9 cellular contexts compared by ENCODE assay signal in the genomic region with DNA sequence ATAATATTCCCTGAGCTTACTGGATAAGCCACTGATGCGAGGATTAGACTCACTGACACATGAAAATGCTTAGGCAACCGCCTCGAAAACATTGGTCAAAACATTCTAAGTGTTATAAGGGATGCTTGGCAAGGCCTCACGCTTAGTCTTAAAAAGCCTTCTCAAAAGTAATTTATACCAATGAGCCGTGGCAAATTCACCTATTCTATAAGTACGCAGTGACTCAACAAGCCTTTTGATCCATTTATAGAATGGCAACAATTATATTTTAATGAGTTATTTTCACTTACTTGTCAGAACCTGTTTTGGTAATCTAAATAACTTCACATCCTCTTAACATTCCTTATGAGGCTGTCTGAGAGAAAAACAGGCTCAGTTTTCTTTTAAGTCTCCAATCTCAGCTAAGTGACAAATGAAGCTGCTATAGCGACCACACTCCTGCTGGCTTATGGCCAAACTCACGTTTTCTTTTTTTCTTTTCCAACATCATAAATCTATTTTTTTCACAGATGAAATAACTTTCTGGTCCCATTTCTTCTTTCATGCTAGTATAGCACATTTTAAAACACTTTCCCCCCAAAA.
DNase-seq lines count a peak whose midpoint lies in the region; ATAC-seq and TF ChIP-seq lines count a peak whose summit lies in the region.
"Had no signal": no experiment of that assay in that cellular context is flagged by ENCODE, and none has a peak within 500 bp of the region (broad histone marks: within the 10 kb centered on the region; RNA-seq: fewer than 3 reads in every experiment).

No MANE protein-coding gene starts in this region.

- H3K9ac ChIP-seq in liver (ENCODE audit: low read depth in 1 of 2, low read length in 2 of 2) = peak overlapping the region; percentile 49 to 60

- H3K4me3 ChIP-seq in cardiac muscle cell = peak overlapping the region; percentile 59
- H3K4me3 ChIP-seq in ascending aorta = peak overlapping the region; percentile 46 to 62
- peak overlapping the region in 1 of 3 donors; percentile 48 for H3K4me3 ChIP-seq in liver (ENCODE audit: low read depth in 1 of 3, low read length in 3 of 3)
- H3K4me3 ChIP-seq in upper lobe of right lung = peak overlapping the region; percentile 46

- DNase-seq in cardiac muscle cell (ENCODE audit: low read depth in 1 of 2, low spot score in 1 of 2) (peak; percentile 35 to 69), Right ventricle myocardium inferior (ENCODE audit: missing footprints) (no peak), ascending aorta (ENCODE audit: low spot score in 2 of 2) (no peak), upper lobe of right lung (no peak), NCI-H526 (lab: John Stamatoyannopoulos, UW) (no peak), SIG-M5 treated with dmso at 0.1 percent for 504 hours (lab: John Stamatoyannopoulos, UW; ENCODE audit: unreplicated experiment) (no peak)
- DNase-seq: SW 1271 had no signal

- H3K36me3 ChIP-seq in cardiac muscle cell = no peaks in the 10 kb centered on the region
- no peaks in the 10 kb centered on the region for H3K36me3 ChIP-seq in ascending aorta
- no peaks in the 10 kb centered on the region for H3K36me3 ChIP-seq in liver (ENCODE audit: control insufficient read depth in 4 of 4, insufficient read depth in 3 of 4, low read depth in 1 of 4, low read length in 3 of 4)
- H3K36me3 ChIP-seq in upper lobe of right lung = no peaks in the 10 kb centered on the region

- no peak for ATAC-seq in Right ventricle myocardium inferior
- no peak for ATAC-seq in upper lobe of right lung
- ATAC-seq in GM21360 (IDR thresholded peaks at IDR 0.05; ENCODE audit: unreplicated experiment) = no peak

- H3K27ac ChIP-seq in cardiac muscle cell (peak overlapping the region; percentile 95), ascending aorta (peak overlapping the region; percentile 44 to 72), liver (ENCODE audit: low read depth in 1 of 2, low read length in 2 of 2) (peak overlapping the region; percentile 63 to 79), upper lobe of right lung (peak overlapping the region; percentile 77)

- H3K9me3 ChIP-seq in cardiac muscle cell (ENCODE audit: low read depth) (no peaks in the 10 kb centered on the region), ascending aorta (no peaks in the 10 kb centered on the region), liver (ENCODE audit: control insufficient read depth in 4 of 4, low read length in 3 of 4) (no peaks in the 10 kb centered on the region), upper lobe of right lung (no peaks in the 10 kb centered on the region)

- H3K4me1 ChIP-seq in cardiac muscle cell (ENCODE audit: low read depth) (peaks cover 34% of the 10 kb centered on the region), ascending aorta (peaks cover 0 to 4% of the 10 kb centered on the region in 2 donors), liver (ENCODE audit: control insufficient read depth in 4 of 4, insufficient read depth in 4 of 4, low read length in 3 of 4) (peaks cover 2 to 35% (median 32%) of the 10 kb centered on the region in 4 donors), upper lobe of right lung (peaks cover 17% of the 10 kb centered on the region)

- TF ChIP-seq CTCF in cardiac muscle cell (IDR thresholded peaks at IDR 0.05; ENCODE audit: low read depth, low read length) (no peak), ascending aorta (IDR thresholded peaks at IDR 0.05) (no peak), liver (IDR thresholded peaks at IDR 0.05; ENCODE audit: low read depth, low read length, missing input control) (no peak), upper lobe of right lung (IDR thresholded peaks at IDR 0.05) (no peak)

- TF ChIP-seq RAD21 in liver (IDR thresholded peaks at IDR 0.05) = no peak

- WGBS in liver = 61% methylated on average over 8 of the region's 8 CpGs

- H3K27me3 ChIP-seq in cardiac muscle cell = no peaks in the 10 kb centered on the region
- no peaks in the 10 kb centered on the region for H3K27me3 ChIP-seq in ascending aorta
- no peaks in the 10 kb centered on the region for H3K27me3 ChIP-seq in liver (ENCODE audit: control insufficient read depth in 4 of 4, insufficient read depth in 4 of 4, low read length in 3 of 4)
- no peaks in the 10 kb centered on the region for H3K27me3 ChIP-seq in upper lobe of right lung

- intact Hi-C loops in Right ventricle myocardium inferior (cut with DNase I) = no loop called here
- intact Hi-C loops in ascending aorta (cut with DNase I) = no loop called here
- intact Hi-C loops in upper lobe of right lung (cut with DNase I) = no loop called here

TF ChIP-seq in liver, 16 proteins besides CTCF, POLR2A, EP300 and RAD21:
- TF ChIP-seq, protein P1, sequence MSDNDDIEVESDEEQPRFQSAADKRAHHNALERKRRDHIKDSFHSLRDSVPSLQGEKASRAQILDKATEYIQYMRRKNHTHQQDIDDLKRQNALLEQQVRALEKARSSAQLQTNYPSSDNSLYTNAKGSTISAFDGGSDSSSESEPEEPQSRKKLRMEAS (IDR thresholded peaks at IDR 0.05) = no peak
- TF ChIP-seq GABPA (IDR thresholded peaks at IDR 0.05 in 1 of 2, conservative IDR thresholded peaks at IDR 0.05 in 1 of 2) (no peak), HNF4G (IDR thresholded peaks at IDR 0.05) (no peak), NR2F2 (IDR thresholded peaks at IDR 0.05) (no peak), RXRA (IDR thresholded peaks at IDR 0.05) (no peak), HNF4A (conservative IDR thresholded peaks at IDR 0.05) (no peak), JUND (IDR thresholded peaks at IDR 0.05) (no peak), FOXA1 (IDR thresholded peaks at IDR 0.05) (no peak), FOXA2 (IDR thresholded peaks at IDR 0.05) (no peak)
- TF ChIP-seq, protein P2, sequence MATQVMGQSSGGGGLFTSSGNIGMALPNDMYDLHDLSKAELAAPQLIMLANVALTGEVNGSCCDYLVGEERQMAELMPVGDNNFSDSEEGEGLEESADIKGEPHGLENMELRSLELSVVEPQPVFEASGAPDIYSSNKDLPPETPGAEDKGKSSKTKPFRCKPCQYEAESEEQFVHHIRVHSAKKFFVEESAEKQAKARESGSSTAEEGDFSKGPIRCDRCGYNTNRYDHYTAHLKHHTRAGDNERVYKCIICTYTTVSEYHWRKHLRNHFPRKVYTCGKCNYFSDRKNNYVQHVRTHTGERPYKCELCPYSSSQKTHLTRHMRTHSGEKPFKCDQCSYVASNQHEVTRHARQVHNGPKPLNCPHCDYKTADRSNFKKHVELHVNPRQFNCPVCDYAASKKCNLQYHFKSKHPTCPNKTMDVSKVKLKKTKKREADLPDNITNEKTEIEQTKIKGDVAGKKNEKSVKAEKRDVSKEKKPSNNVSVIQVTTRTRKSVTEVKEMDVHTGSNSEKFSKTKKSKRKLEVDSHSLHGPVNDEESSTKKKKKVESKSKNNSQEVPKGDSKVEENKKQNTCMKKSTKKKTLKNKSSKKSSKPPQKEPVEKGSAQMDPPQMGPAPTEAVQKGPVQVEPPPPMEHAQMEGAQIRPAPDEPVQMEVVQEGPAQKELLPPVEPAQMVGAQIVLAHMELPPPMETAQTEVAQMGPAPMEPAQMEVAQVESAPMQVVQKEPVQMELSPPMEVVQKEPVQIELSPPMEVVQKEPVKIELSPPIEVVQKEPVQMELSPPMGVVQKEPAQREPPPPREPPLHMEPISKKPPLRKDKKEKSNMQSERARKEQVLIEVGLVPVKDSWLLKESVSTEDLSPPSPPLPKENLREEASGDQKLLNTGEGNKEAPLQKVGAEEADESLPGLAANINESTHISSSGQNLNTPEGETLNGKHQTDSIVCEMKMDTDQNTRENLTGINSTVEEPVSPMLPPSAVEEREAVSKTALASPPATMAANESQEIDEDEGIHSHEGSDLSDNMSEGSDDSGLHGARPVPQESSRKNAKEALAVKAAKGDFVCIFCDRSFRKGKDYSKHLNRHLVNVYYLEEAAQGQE (IDR thresholded peaks at IDR 0.05) = no peak

Comparison
In these comparisons a context has a peak if more than half of its experiments do, and no peak if none do; other contexts are left out.
1. DNase-seq: peak in cardiac muscle cell (2 of 2); none in Right ventricle myocardium inferior (single experiment), ascending aorta (0 of 2), upper lobe of right lung (single experiment), NCI-H526 (0 of 2) and SIG-M5 treated with dmso at 0.1 percent for 504 hours (single experiment).
2. Peak in every context shown above with its lines, with median percentiles within 50 percentile points of each other: H3K27ac ChIP-seq.